Comparison of ENCODE assay signal across 8 cellular contexts in the genomic region with DNA sequence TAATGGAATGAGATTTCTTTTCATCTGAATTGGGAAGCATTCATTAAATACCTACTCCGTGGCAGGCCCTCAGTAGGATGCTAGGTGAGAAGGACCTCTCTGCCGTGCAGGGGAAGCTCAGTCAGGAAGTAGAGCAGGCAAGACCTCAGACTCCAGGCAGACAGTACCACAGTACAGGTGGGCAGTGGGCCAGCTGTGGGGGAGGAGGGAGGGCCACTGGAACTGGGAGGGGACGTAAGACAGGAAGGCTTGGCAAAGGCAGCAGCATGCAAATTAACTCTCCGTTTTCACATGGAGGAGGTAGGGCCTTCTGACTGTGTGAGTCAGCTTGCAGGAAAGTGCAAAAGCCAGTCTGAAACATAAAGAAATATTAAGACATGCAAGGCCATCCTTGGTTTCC.
DNase-seq lines count a peak whose midpoint lies in the region; ATAC-seq and TF ChIP-seq lines count a peak whose summit lies in the region.

No MANE protein-coding gene starts in this region.

- TF ChIP-seq POLR2A in heart left ventricle (IDR thresholded peaks at IDR 0.05) (no peak), thyroid gland (IDR thresholded peaks at IDR 0.05) (no peak)

- 12 to 19% (median 15%) methylated on average over 4 of the region's 4 CpGs for WGBS in heart left ventricle, 4 donors
- 14 to 15% methylated on average over 4 of the region's 4 CpGs for WGBS in thyroid gland, 2 donors

- H3K27me3 ChIP-seq in heart left ventricle = no peaks in the 10 kb centered on the region
- no peaks in the 10 kb centered on the region for H3K27me3 ChIP-seq in thyroid gland

- TF ChIP-seq CTCF in heart left ventricle (IDR thresholded peaks at IDR 0.05) (no peak), thyroid gland (IDR thresholded peaks at IDR 0.05) (no peak)

- H3K9me3 ChIP-seq in heart left ventricle (no peaks in the 10 kb centered on the region), thyroid gland (no peaks in the 10 kb centered on the region)

- H3K4me1 ChIP-seq in heart left ventricle (peaks cover 0 to 14% (median 6%) of the 10 kb centered on the region in 12 donors), thyroid gland (peaks cover 0 to 3% of the 10 kb centered on the region in 2 donors)

- peak; percentile 79 for DNase-seq in DMS79 treated with DMSO at 0.1 percent for 48 hours (lab: John Stamatoyannopoulos, UW)
- peak in 69 of 76 experiments; percentile 8 to 86 (median 53) for DNase-seq in HUDEP-2 (lab: John Stamatoyannopoulos, UW; ENCODE audit: unreplicated experiment in 76 of 76)
- peak; percentile 8 for DNase-seq in SK-N-DZ (ENCODE audit: low spot score)
- peak; percentile 59 to 80 (median 67) for DNase-seq in heart left ventricle
- DNase-seq in thyroid gland = peak; percentile 77 to 83
- DNase-seq in AML-193 (lab: John Stamatoyannopoulos, UW) = no peak
- DNase-seq in NK-92 (lab: John Stamatoyannopoulos, UW; ENCODE audit: unreplicated experiment) = no peak

- H3K36me3 ChIP-seq in heart left ventricle = no peaks in the 10 kb centered on the region
- no peaks in the 10 kb centered on the region for H3K36me3 ChIP-seq in thyroid gland

- intact Hi-C loops in heart left ventricle (cut with DNase I) = loop anchor here in 3 of 10 donors (5.0 to 10.0 kb wide), 3 partner anchors 202 to 322 kb away; partner anchors contain the start of gene DENND2C (in 2 of the 3)
- intact Hi-C loops in thyroid gland (cut with DNase I) = no loop called here

- H3K27ac ChIP-seq in heart left ventricle = peak overlapping the region in 1 of 12 donors; percentile 41
- no peak overlapping the region for H3K27ac ChIP-seq in thyroid gland

- H3K4me3 ChIP-seq in heart left ventricle = no peak overlapping the region
- no peak overlapping the region for H3K4me3 ChIP-seq in thyroid gland (replicated peaks in 1 of 3)

- peak; percentile 74 to 92 (median 84) for ATAC-seq in heart left ventricle
- no peak for ATAC-seq in GM18909 (IDR thresholded peaks at IDR 0.05; ENCODE audit: poor library complexity, unreplicated experiment)

Comparison
In these comparisons a context has a peak if more than half of its experiments do, and no peak if none do; other contexts are left out.
1. DNase-seq: peak in DMS79 treated with DMSO at 0.1 percent for 48 hours (single experiment), HUDEP-2 (69 of 76), SK-N-DZ (single experiment), heart left ventricle (5 of 5) and thyroid gland (2 of 2); none in AML-193 (0 of 2) and NK-92 (single experiment).